25 cellular contexts compared by ENCODE assay signal in genomic region chr11:134759314-134759713, GRCh38.
DNase-seq lines count a peak whose midpoint lies in the region; ATAC-seq and TF ChIP-seq lines count a peak whose summit lies in the region.
"Had no signal": no experiment of that assay in that cellular context is flagged by ENCODE, and none has a peak within 500 bp of the region (broad histone marks: within the 10 kb centered on the region; RNA-seq: fewer than 3 reads in every experiment).

No MANE protein-coding gene starts in this region.

- H3K27ac ChIP-seq in right atrium auricular region: no peak overlapping the region
- no peak overlapping the region for H3K27ac ChIP-seq in neuronal stem cell (replicated peaks; ENCODE audit: low read length)
- H3K27ac ChIP-seq in suprapubic skin: no peak overlapping the region

- H2BK12ac ChIP-seq in neuronal stem cell (ENCODE audit: low read length): no peak overlapping the region

- CTCF ChIA-PET in activated CD4-positive, alpha-beta T cell treated with anti-CD3 and anti-CD28 coated beads, Interleukin-2, amount 10 ng/mL, durations not matched to agents 7 days and 5 days (lab: Charles Lee): no interaction called here

- no peak overlapping the region for H3K4me3 Mint-ChIP-seq in activated CD4-positive, alpha-beta T cell treated with anti-CD3 and anti-CD28 coated beads, Interleukin-2, amount 10 ng/mL, durations not matched to agents 7 days and 5 days
- H3K4me3 Mint-ChIP-seq: GM23338, H9 had no signal

- H3K27me3 ChIP-seq in right atrium auricular region (no peaks in the 10 kb centered on the region), neuronal stem cell (ENCODE audit: control insufficient read depth in 3 of 3, insufficient read depth in 3 of 3, low read depth in 1 of 3, low read length in 3 of 3) (no peaks in the 10 kb centered on the region), suprapubic skin (peaks cover 6% of the 10 kb centered on the region)

- H3K4me1 Mint-ChIP-seq in activated CD4-positive, alpha-beta T cell treated with anti-CD3 and anti-CD28 coated beads, Interleukin-2, amount 10 ng/mL, durations not matched to agents 7 days and 5 days: no peaks in the 10 kb centered on the region

- no peak for ATAC-seq in left ventricle myocardium superior
- ATAC-seq: GM23338, K562 had no signal

- H3K79me1 ChIP-seq in neuronal stem cell (ENCODE audit: low read depth, low read length): no peaks in the 10 kb centered on the region

- intact Hi-C loops in left ventricle myocardium superior (cut with micrococcal nuclease): no loop called here

- no peak overlapping the region for H2BK5ac ChIP-seq in neuronal stem cell (ENCODE audit: low read length)

- TF ChIP-seq POLR2A in suprapubic skin (IDR thresholded peaks at IDR 0.05): no peak

- H3K4me3 ChIP-seq in right atrium auricular region (no peak overlapping the region), neuronal stem cell (ENCODE audit: low read length in 2 of 2) (no peak overlapping the region), suprapubic skin (no peak overlapping the region)
- H3K4me3 ChIP-seq: GM23338, K562 had no signal

- H2AK5ac ChIP-seq in neuronal stem cell (ENCODE audit: low read depth, low read length): peak overlapping the region; percentile 48

- H3K36me3 Mint-ChIP-seq in activated CD4-positive, alpha-beta T cell treated with anti-CD3 and anti-CD28 coated beads, Interleukin-2, amount 10 ng/mL, durations not matched to agents 7 days and 5 days (ENCODE audit: low read depth): no peaks in the 10 kb centered on the region

- peak overlapping the region; percentile 25 for H3K23ac ChIP-seq in neuronal stem cell (ENCODE audit: low read depth, low read length, poor library complexity)

- H3K4me1 ChIP-seq in right atrium auricular region: no peaks in the 10 kb centered on the region
- H3K4me1 ChIP-seq in neuronal stem cell (ENCODE audit: control insufficient read depth in 2 of 2, insufficient read depth in 1 of 2, low read depth in 1 of 2, low read length in 2 of 2): peaks cover 0 to 2% of the 10 kb centered on the region in 2 donors
- H3K4me1 ChIP-seq in suprapubic skin: no peaks in the 10 kb centered on the region

- H3K27ac Mint-ChIP-seq in activated CD4-positive, alpha-beta T cell treated with anti-CD3 and anti-CD28 coated beads, Interleukin-2, amount 10 ng/mL, durations not matched to agents 7 days and 5 days: no peak overlapping the region
- H3K27ac Mint-ChIP-seq: GM23338, H9 had no signal

- TF ChIP-seq CTCF in right atrium auricular region (IDR thresholded peaks at IDR 0.05) (no peak), suprapubic skin (IDR thresholded peaks at IDR 0.05) (no peak)

- H3K14ac ChIP-seq in neuronal stem cell (ENCODE audit: low read length): no peak overlapping the region

- DNase-seq in right atrium auricular region (ENCODE audit: low spot score) (peak; percentile 23), left ventricle myocardium superior (no peak), ecto neural progenitor cell (ENCODE audit: low spot score) (peak; percentile 18), neuronal stem cell (ENCODE audit: low spot score) (no peak), NCI-H187 treated with DMSO at 0.1 percent for 48 hours (lab: John Stamatoyannopoulos, UW) (no peak), suprapubic skin (ENCODE audit: low spot score in 2 of 2) (no peak)
- no peak for DNase-seq in activated CD4-positive, alpha-beta T cell treated with anti-CD3 and anti-CD28 coated beads, Interleukin-2, amount 10 ng/mL, durations not matched to agents 7 days and 5 days
- DNase-seq in NK-92 treated with Interleukin-12 subunit alpha and Interleukin-12 subunit beta, amount 100 ng/mL, for 24 hours (lab: John Stamatoyannopoulos, UW): no peak
- DNase-seq: 8988T, ACHN, Calu3, DMS153, H9, Kasumi-1, MV-4-11, NCI-H1105, NCI-H1436 treated with DMSO at 0.1 percent for 48 hours, NCI-H2029 treated with DMSO at 0.1 percent for 48 hours, NCI-H2227 treated with DMSO at 0.1 percent for 48 hours, NCI-H510A treated with DMSO at 0.1 percent for 48 hours, NCI-H748 treated with DMSO at 0.1 percent for 48 hours, Right ventricle myocardium superior, RPMI8226 had no signal

- no CpG with 5 or more reads among the region's 12 CpGs for WGBS in neuronal stem cell (ENCODE audit: extremely low coverage in 2 of 2, insufficient read length in 2 of 2, insufficient replicate concordance in 1 of 2), 2 donors
- 68% methylated on average over 11 of the region's 12 CpGs for WGBS in suprapubic skin

- H4K8ac ChIP-seq in neuronal stem cell (ENCODE audit: low read depth, low read length): no peak overlapping the region

- H3K9me3 Mint-ChIP-seq in activated CD4-positive, alpha-beta T cell treated with anti-CD3 and anti-CD28 coated beads, Interleukin-2, amount 10 ng/mL, durations not matched to agents 7 days and 5 days: no peaks in the 10 kb centered on the region
- H3K9me3 Mint-ChIP-seq: GM23338, H9 had no signal

- no peak for TF ChIP-seq EP300 in suprapubic skin (IDR thresholded peaks at IDR 0.05)

- H3K18ac ChIP-seq in neuronal stem cell (ENCODE audit: low read length): peak overlapping the region; percentile 52

- no peak overlapping the region for H2BK120ac ChIP-seq in neuronal stem cell (ENCODE audit: low read depth, low read length)

- H4K91ac ChIP-seq in neuronal stem cell (ENCODE audit: low read depth, low read length, poor library complexity): no peak overlapping the region

- H3K9ac ChIP-seq in neuronal stem cell (ENCODE audit: low read depth, low read length, poor library complexity): no peak overlapping the region

- H2AFZ ChIP-seq in neuronal stem cell (ENCODE audit: low read length): no peak overlapping the region
- H2AFZ ChIP-seq: GM23338 had no signal

- H3K4ac ChIP-seq in neuronal stem cell (ENCODE audit: low read length): no peak overlapping the region

- H3K4me2 ChIP-seq in neuronal stem cell (ENCODE audit: insufficient read depth, low read length, poor library complexity, severe bottlenecking): no peak overlapping the region
- H3K4me2 ChIP-seq: GM23338 had no signal

- peaks cover 2% of the 10 kb centered on the region for H3K27me3 Mint-ChIP-seq in activated CD4-positive, alpha-beta T cell treated with anti-CD3 and anti-CD28 coated beads, Interleukin-2, amount 10 ng/mL, durations not matched to agents 7 days and 5 days

- H3K36me3 ChIP-seq in right atrium auricular region: no peaks in the 10 kb centered on the region
- H3K36me3 ChIP-seq in neuronal stem cell (replicated peaks in 1 of 2; ENCODE audit: control insufficient read depth in 2 of 2, insufficient read depth in 2 of 2, low read length in 2 of 2): no peaks in the 10 kb centered on the region
- no peaks in the 10 kb centered on the region for H3K36me3 ChIP-seq in suprapubic skin

- H2BK15ac ChIP-seq in neuronal stem cell (ENCODE audit: low read length): no peak overlapping the region

- no peaks in the 10 kb centered on the region for H3K9me3 ChIP-seq in right atrium auricular region
- H3K9me3 ChIP-seq in neuronal stem cell (replicated peaks in 1 of 2; ENCODE audit: control insufficient read depth in 2 of 2, insufficient read depth in 1 of 2, low read depth in 1 of 2, low read length in 2 of 2): no peaks in the 10 kb centered on the region
- H3K9me3 ChIP-seq in suprapubic skin: no peaks in the 10 kb centered on the region

- POLR2A ChIA-PET in activated CD4-positive, alpha-beta T cell treated with anti-CD3 and anti-CD28 coated beads, Interleukin-2, amount 10 ng/mL, durations not matched to agents 7 days and 5 days (lab: Charles Lee): no interaction called here

Comparison
In these comparisons a context has a peak if more than half of its experiments do, and no peak if none do; other contexts are left out.
1. DNase-seq: peak in right atrium auricular region (single experiment) and ecto neural progenitor cell (single experiment); none in left ventricle myocardium superior (single experiment), neuronal stem cell (single experiment), NCI-H187 treated with DMSO at 0.1 percent for 48 hours (single experiment), activated CD4-positive, alpha-beta T cell treated with anti-CD3 and anti-CD28 coated beads, Interleukin-2, amount 10 ng/mL, durations not matched to agents 7 days and 5 days (single experiment), NK-92 treated with Interleukin-12 subunit alpha and Interleukin-12 subunit beta, amount 100 ng/mL, for 24 hours (single experiment) and suprapubic skin (0 of 2).